1 cellular context compared by ENCODE assay signal in genomic region chr1:118185083-118185899, GRCh38.
TF ChIP-seq lines count a peak whose summit lies in the region.

SPAG17 (minus strand) TSS chr1:118185228; CDS start chr1:118185157, 71 bp downstream.

TF ChIP-seq in HepG2, 621 proteins besides CTCF, POLR2A, EP300 and RAD21 (continued from another document):
- no peak for TF ChIP-seq LCORL (IDR thresholded peaks at IDR 0.05)
- TF ChIP-seq LCORL (CRISPR knock-in tag; IDR thresholded peaks at IDR 0.05), result no peak
- TF ChIP-seq, protein P1, sequence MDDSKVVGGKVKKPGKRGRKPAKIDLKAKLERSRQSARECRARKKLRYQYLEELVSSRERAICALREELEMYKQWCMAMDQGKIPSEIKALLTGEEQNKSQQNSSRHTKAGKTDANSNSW (CRISPR knock-in tag; IDR thresholded peaks at IDR 0.05; ENCODE audit: borderline replicate concordance), result no peak
- no peak for TF ChIP-seq ATM (IDR thresholded peaks at IDR 0.05; ENCODE audit: borderline replicate concordance)
